Comparison of ENCODE assay signal across 1 cellular context in the genomic region with DNA sequence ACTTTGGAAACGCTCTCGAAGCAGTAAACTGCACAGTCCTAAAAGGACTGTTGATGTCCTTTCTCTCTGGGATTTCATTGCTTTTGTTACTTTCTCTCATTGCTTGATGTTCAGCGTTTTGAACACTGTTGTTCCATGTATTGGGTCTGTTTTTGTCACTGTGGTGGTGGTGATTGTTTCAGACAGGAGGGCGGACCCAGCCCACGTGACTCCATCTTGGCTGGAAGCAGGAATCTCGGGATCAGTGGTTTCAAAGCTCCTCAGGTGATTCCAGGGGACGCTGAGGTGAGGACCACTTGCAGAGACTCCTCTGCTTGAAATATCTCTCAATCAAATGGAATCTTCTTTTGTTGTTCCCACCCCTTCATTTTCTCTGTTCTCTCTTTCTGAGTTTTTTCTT.
TF ChIP-seq lines count a peak whose summit lies in the region.

No MANE protein-coding gene starts in this region.

TF ChIP-seq in HepG2, 621 proteins besides CTCF, POLR2A, EP300 and RAD21:
- TF ChIP-seq U2AF1 (optimal IDR thresholded peaks at IDR 0.05; ENCODE audit: low read depth, low read length) (no peak), ZNF441 (CRISPR knock-in tag; IDR thresholded peaks at IDR 0.05; ENCODE audit: borderline replicate concordance) (no peak)
- TF ChIP-seq, protein P1, sequence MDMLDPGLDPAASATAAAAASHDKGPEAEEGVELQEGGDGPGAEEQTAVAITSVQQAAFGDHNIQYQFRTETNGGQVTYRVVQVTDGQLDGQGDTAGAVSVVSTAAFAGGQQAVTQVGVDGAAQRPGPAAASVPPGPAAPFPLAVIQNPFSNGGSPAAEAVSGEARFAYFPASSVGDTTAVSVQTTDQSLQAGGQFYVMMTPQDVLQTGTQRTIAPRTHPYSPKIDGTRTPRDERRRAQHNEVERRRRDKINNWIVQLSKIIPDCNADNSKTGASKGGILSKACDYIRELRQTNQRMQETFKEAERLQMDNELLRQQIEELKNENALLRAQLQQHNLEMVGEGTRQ (IDR thresholded peaks at IDR 0.05; ENCODE audit: low read depth, low read length): 0 out of 2 replicates have a peak, but pooled peaks have one; percentile 18
- TF ChIP-seq, protein P1 (CRISPR knock-in tag; IDR thresholded peaks at IDR 0.05; ENCODE audit: borderline replicate concordance): no peak; the same call in 1 of the 2 replicates
